40 cellular contexts compared by ENCODE assay signal in the genomic region with DNA sequence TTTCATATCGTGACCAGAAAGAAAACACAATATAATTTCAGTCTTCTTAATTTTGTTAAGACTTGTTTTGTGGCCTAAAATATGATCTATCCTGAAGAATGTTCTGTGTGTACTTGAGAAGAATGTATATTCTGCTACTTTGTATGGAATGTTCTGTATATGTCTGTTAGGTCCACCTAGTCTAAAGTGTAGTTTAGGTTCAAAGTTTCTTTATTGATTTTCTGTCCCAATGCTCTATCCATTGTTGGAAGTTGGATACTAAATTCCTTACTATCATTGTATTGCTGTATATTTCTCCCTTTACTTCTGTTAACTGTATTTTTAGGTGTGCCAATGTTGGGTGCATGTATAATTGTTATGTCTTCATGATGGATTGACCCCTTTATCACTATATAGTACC. TPM values are rescaled to one million over a fixed set of nuclear protein-coding genes. Genes with fewer than 3 reads are reported as not detected.
"Had no signal": no experiment of that assay in that cellular context is flagged by ENCODE, and none has a peak within 500 bp of the region (broad histone marks: within the 10 kb centered on the region; RNA-seq: fewer than 3 reads in every experiment).

No MANE protein-coding gene starts in this region.

- DNase-seq: activated effector memory CD4-positive, alpha-beta T cell treated with anti-CD3 and anti-CD28 coated beads, Interleukin-2, amount 50 U/mL, for 16 hours; activated effector memory CD4-positive, alpha-beta T cell treated with Interleukin-2 at 50 U/mL for 16 hours; activated gamma-delta T cell; activated gamma-delta T cell treated with Interleukin-2 at 50 U/mL for 16 hours; activated naive CD4-positive, alpha-beta T cell; activated naive CD4-positive, alpha-beta T cell treated with anti-CD3 and anti-CD28 coated beads for 36 hours; activated naive CD4-positive, alpha-beta T cell treated with anti-CD3 and anti-CD28 coated beads, Interleukin-2, amount 10 ng/mL, durations not matched to agents 7 days and 5 days; activated naive CD4-positive, alpha-beta T cell treated with anti-CD3 and anti-CD28 coated beads, Interleukin-2, amount 50 U/mL, for 16 hours; activated naive CD4-positive, alpha-beta T cell treated with Interleukin-2 at 50 U/mL for 16 hours; activated naive CD8-positive, alpha-beta T cell treated with anti-CD3 and anti-CD28 coated beads for 36 hours; activated naive CD8-positive, alpha-beta T cell treated with anti-CD3 and anti-CD28 coated beads, Interleukin-2, amount 10 ng/mL, durations not matched to agents 7 days and 5 days; activated naive CD8-positive, alpha-beta T cell treated with anti-CD3 and anti-CD28 coated beads, Interleukin-2, amount 50 U/mL, for 24 hours; activated T-cell treated with anti-CD3 and anti-CD28 coated beads, Interleukin-2, amount 50 U/mL, for 1 hour; activated T-cell treated with anti-CD3 and anti-CD28 coated beads, Interleukin-2, amount 50 U/mL, for 24 hours; activated T-cell treated with anti-CD3 and anti-CD28 coated beads, Interleukin-2, amount 50 U/mL, for 4 hours; activated T-cell treated with anti-CD3 and anti-CD28 coated beads, Interleukin-2, amount 50 U/mL, for 48 hours; activated T-cell treated with anti-CD3 and anti-CD28 coated beads, Interleukin-2, amount 50 U/mL, for 72 hours; adrenal gland; amniotic stem cell; amygdala; anterior cingulate cortex; aorta; body of pancreas; brain microvascular endothelial cell; caudate nucleus; central memory CD4-positive, alpha-beta T cell; cerebellar nuclear complex had no signal

- H3K36me3 ChIP-seq: adrenal gland, ascending aorta, brain microvascular endothelial cell, breast epithelium, cardiac muscle cell had no signal

- H3K27ac ChIP-seq: adrenal gland, ascending aorta, body of pancreas, brain microvascular endothelial cell, breast epithelium, cardiac muscle cell had no signal

- H3K9me3 ChIP-seq: ascending aorta, body of pancreas had no signal

- ATAC-seq: activated naive CD4-positive, alpha-beta T cell treated with anti-CD3 and anti-CD28 coated beads, Interleukin-2, amount 50 U/mL, for 72 hours; activated naive CD8-positive, alpha-beta T cell treated with anti-CD3 and anti-CD28 coated beads, Interleukin-2, amount 50 U/mL, for 24 hours; activated T-cell treated with anti-CD3 and anti-CD28 coated beads, Interleukin-2, amount 50 U/mL, for 4 hours; activated T-cell treated with anti-CD3 and anti-CD28 coated beads, Interleukin-2, amount 50 U/mL, for 72 hours; activated T-helper 17 cell treated with anti-CD3 and anti-CD28 coated beads, Interleukin-2, amount 50 U/mL, for 72 hours; body of pancreas had no signal

- H3K4me3 ChIP-seq: adrenal gland, ascending aorta, body of pancreas, breast epithelium, cardiac muscle cell had no signal

- FAIRE-seq: astrocyte, bronchial epithelial cell had no signal

- H3K4me1 ChIP-seq: adrenal gland, ascending aorta, body of pancreas, breast epithelium had no signal

- H3K27me3 ChIP-seq: adrenal gland, ascending aorta, body of pancreas, brain microvascular endothelial cell, breast epithelium, cardiac muscle cell had no signal

RNA-seq across cellular contexts. Expression of gene OR5AC2, which starts 21.2 kb away (rescaled TPM):
- total RNA-seq: activated naive CD4-positive, alpha-beta T cell treated with anti-CD3 and anti-CD28 coated beads for 36 hours; activated naive CD4-positive, alpha-beta T cell treated with anti-CD3 and anti-CD28 coated beads, Interleukin-2, amount 50 U/mL, for 72 hours; activated naive CD8-positive, alpha-beta T cell treated with anti-CD3 and anti-CD28 coated beads for 36 hours; activated naive CD8-positive, alpha-beta T cell treated with anti-CD3 and anti-CD28 coated beads, Interleukin-2, amount 10 ng/mL, durations not matched to agents 7 days and 5 days; activated T-cell treated with anti-CD3 and anti-CD28 coated beads, Interleukin-2, amount 50 U/mL, for 4 hours; activated T-cell treated with anti-CD3 and anti-CD28 coated beads, Interleukin-2, amount 50 U/mL, for 72 hours; activated T-helper 1 cell treated with anti-CD3 and anti-CD28 coated beads, Interleukin-12 subunit alpha, Interleukin-12 subunit beta, Interleukin-2, Interleukin-4 antibody, amounts not matched to agents 30 ng/mL and 10 ng/mL and 1 ng/mL, durations not matched to agents 14 hours and 24 hours and 36 hours; activated T-helper 17 cell treated with anti-CD3 and anti-CD28 coated beads, Interleukin-2, amount 50 U/mL, for 72 hours; activated T-helper 2 cell treated with anti-CD3 and anti-CD28 coated beads, Interferon-gamma antibody, Interleukin-2, Interleukin-4, amounts not matched to agents 10 μg/mL and 5 μg/mL and 100 μg/mL, durations not matched to agents 14 hours and 24 hours and 36 hours; adrenal gland; aorta; ascending aorta; astrocyte; body of pancreas; breast epithelium; bronchial epithelial cell; cardiac muscle cell; cardiac septum; cerebellum; chondrocyte had no signal
- polyA plus RNA-seq: adipose tissue, adrenal gland, aorta, cardiac muscle cell had no signal

RNA-seq across cellular contexts. Expression of gene OR5H1, which starts 22.4 kb away (rescaled TPM):
- total RNA-seq: activated naive CD4-positive, alpha-beta T cell treated with anti-CD3 and anti-CD28 coated beads for 36 hours; activated naive CD4-positive, alpha-beta T cell treated with anti-CD3 and anti-CD28 coated beads, Interleukin-2, amount 50 U/mL, for 72 hours; activated naive CD8-positive, alpha-beta T cell treated with anti-CD3 and anti-CD28 coated beads for 36 hours; activated naive CD8-positive, alpha-beta T cell treated with anti-CD3 and anti-CD28 coated beads, Interleukin-2, amount 10 ng/mL, durations not matched to agents 7 days and 5 days; activated T-cell treated with anti-CD3 and anti-CD28 coated beads, Interleukin-2, amount 50 U/mL, for 4 hours; activated T-cell treated with anti-CD3 and anti-CD28 coated beads, Interleukin-2, amount 50 U/mL, for 72 hours; activated T-helper 1 cell treated with anti-CD3 and anti-CD28 coated beads, Interleukin-12 subunit alpha, Interleukin-12 subunit beta, Interleukin-2, Interleukin-4 antibody, amounts not matched to agents 30 ng/mL and 10 ng/mL and 1 ng/mL, durations not matched to agents 14 hours and 24 hours and 36 hours; activated T-helper 17 cell treated with anti-CD3 and anti-CD28 coated beads, Interleukin-2, amount 50 U/mL, for 72 hours; activated T-helper 2 cell treated with anti-CD3 and anti-CD28 coated beads, Interferon-gamma antibody, Interleukin-2, Interleukin-4, amounts not matched to agents 10 μg/mL and 5 μg/mL and 100 μg/mL, durations not matched to agents 14 hours and 24 hours and 36 hours; adrenal gland; aorta; ascending aorta; astrocyte; body of pancreas; breast epithelium; bronchial epithelial cell; cardiac muscle cell; cardiac septum; cerebellum; chondrocyte had no signal
- polyA plus RNA-seq: adipose tissue, adrenal gland, aorta, cardiac muscle cell had no signal

RNA-seq across cellular contexts. Expression of gene OR5H14, which starts 39.1 kb away (rescaled TPM):
- total RNA-seq: activated naive CD4-positive, alpha-beta T cell treated with anti-CD3 and anti-CD28 coated beads for 36 hours; activated naive CD8-positive, alpha-beta T cell treated with anti-CD3 and anti-CD28 coated beads for 36 hours; activated naive CD8-positive, alpha-beta T cell treated with anti-CD3 and anti-CD28 coated beads, Interleukin-2, amount 10 ng/mL, durations not matched to agents 7 days and 5 days; activated T-cell treated with anti-CD3 and anti-CD28 coated beads, Interleukin-2, amount 50 U/mL, for 4 hours; activated T-cell treated with anti-CD3 and anti-CD28 coated beads, Interleukin-2, amount 50 U/mL, for 72 hours; activated T-helper 1 cell treated with anti-CD3 and anti-CD28 coated beads, Interleukin-12 subunit alpha, Interleukin-12 subunit beta, Interleukin-2, Interleukin-4 antibody, amounts not matched to agents 30 ng/mL and 10 ng/mL and 1 ng/mL, durations not matched to agents 14 hours and 24 hours and 36 hours; activated T-helper 17 cell treated with anti-CD3 and anti-CD28 coated beads, Interleukin-2, amount 50 U/mL, for 72 hours; ascending aorta; astrocyte; body of pancreas; breast epithelium; cardiac muscle cell; cardiac septum; cerebellum; chondrocyte had no signal
- polyA plus RNA-seq: adipose tissue, adrenal gland, aorta, cardiac muscle cell had no signal

RNA-seq across cellular contexts. Expression of gene OR5H15, which starts 58.3 kb away (rescaled TPM):
- total RNA-seq: activated naive CD4-positive, alpha-beta T cell treated with anti-CD3 and anti-CD28 coated beads for 36 hours; activated naive CD4-positive, alpha-beta T cell treated with anti-CD3 and anti-CD28 coated beads, Interleukin-2, amount 50 U/mL, for 72 hours; activated naive CD8-positive, alpha-beta T cell treated with anti-CD3 and anti-CD28 coated beads for 36 hours; activated naive CD8-positive, alpha-beta T cell treated with anti-CD3 and anti-CD28 coated beads, Interleukin-2, amount 10 ng/mL, durations not matched to agents 7 days and 5 days; activated T-cell treated with anti-CD3 and anti-CD28 coated beads, Interleukin-2, amount 50 U/mL, for 4 hours; activated T-cell treated with anti-CD3 and anti-CD28 coated beads, Interleukin-2, amount 50 U/mL, for 72 hours; activated T-helper 1 cell treated with anti-CD3 and anti-CD28 coated beads, Interleukin-12 subunit alpha, Interleukin-12 subunit beta, Interleukin-2, Interleukin-4 antibody, amounts not matched to agents 30 ng/mL and 10 ng/mL and 1 ng/mL, durations not matched to agents 14 hours and 24 hours and 36 hours; activated T-helper 17 cell treated with anti-CD3 and anti-CD28 coated beads, Interleukin-2, amount 50 U/mL, for 72 hours; activated T-helper 2 cell treated with anti-CD3 and anti-CD28 coated beads, Interferon-gamma antibody, Interleukin-2, Interleukin-4, amounts not matched to agents 10 μg/mL and 5 μg/mL and 100 μg/mL, durations not matched to agents 14 hours and 24 hours and 36 hours; adrenal gland; aorta; ascending aorta; astrocyte; body of pancreas; breast epithelium; bronchial epithelial cell; cardiac muscle cell; cardiac septum; cerebellum; chondrocyte had no signal
- polyA plus RNA-seq: adipose tissue, adrenal gland, aorta, cardiac muscle cell had no signal
